In the genomic region with DNA sequence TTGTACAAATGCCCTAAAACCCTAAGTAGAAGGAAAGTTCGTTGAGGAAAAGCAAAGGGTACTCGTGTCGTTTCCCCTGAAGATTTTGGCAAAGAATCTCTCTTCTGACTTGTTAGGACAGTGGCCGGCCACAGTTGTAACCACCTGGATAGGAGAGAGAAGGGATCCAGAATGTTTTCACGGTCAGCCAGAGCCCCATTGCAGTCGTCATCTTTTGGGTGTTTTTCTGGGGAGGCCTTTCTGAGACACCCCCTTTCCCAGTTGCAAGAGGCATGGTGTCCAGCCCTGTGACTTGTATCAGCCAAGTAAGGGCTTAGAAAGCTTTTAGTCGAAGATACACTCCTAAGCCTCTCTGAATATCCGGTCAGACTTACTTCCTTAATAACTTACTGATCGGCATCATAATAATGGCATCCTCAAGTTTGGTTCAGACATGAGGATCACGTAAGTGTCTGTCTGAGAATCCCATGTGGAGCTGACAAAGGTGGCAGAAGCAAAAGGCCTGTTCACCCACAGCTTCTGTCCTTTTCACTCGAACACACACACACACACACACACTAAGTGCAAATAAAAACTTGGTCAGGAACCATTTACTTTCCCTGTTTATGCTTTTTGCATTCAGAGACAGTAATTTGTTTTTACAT, we compare ENCODE assay signal across 8 cellular contexts.
A peak's percentile ranks its signal among the peaks of the same experiment; 100 is the strongest.
DNase-seq lines count a peak whose midpoint lies in the region; ATAC-seq, FAIRE-seq and TF ChIP-seq lines count a peak whose summit lies in the region.

No MANE protein-coding gene starts in this region.

- no peaks in the 10 kb centered on the region for H3K9me3 ChIP-seq in pancreas

- TF ChIP-seq CTCF in coronary artery (IDR thresholded peaks at IDR 0.05) (no peak), nephron (IDR thresholded peaks at IDR 0.05; ENCODE audit: unreplicated experiment in 3 of 3) (no peak), pancreas (IDR thresholded peaks at IDR 0.05) (no peak)

- ATAC-seq in GM21737 (IDR thresholded peaks at IDR 0.05; ENCODE audit: unreplicated experiment) (no peak), HG03097 (IDR thresholded peaks at IDR 0.05; ENCODE audit: low FRiP score, unreplicated experiment) (no peak), pancreas (no peak), HG03469 (IDR thresholded peaks at IDR 0.05; ENCODE audit: unreplicated experiment) (no peak)

- H3K27ac ChIP-seq in coronary artery, result peak overlapping the region; percentile 48 to 56
- no peak overlapping the region for H3K27ac ChIP-seq in pancreas

- no peaks in the 10 kb centered on the region for H3K9me3 Mint-ChIP-seq in nephron

- H3K36me3 Mint-ChIP-seq in nephron (ENCODE audit: low read depth), result peaks cover 8% of the 10 kb centered on the region

- peak overlapping the region; percentile 86 to 98 (median 96) for H3K27ac Mint-ChIP-seq in nephron

- H3K4me3 Mint-ChIP-seq in nephron, result peak overlapping the region; percentile 99 to 100 (median 99)

- WGBS in pancreas, 2 donors, result 62 to 67% methylated on average over 11 of the region's 11 CpGs

- peak overlapping the region; percentile 94 for H3K4me3 ChIP-seq in coronary artery
- peak overlapping the region in 2 of 4 donors; percentile 62 to 76 for H3K4me3 ChIP-seq in pancreas

- H3K4me1 ChIP-seq in pancreas, result no peaks in the 10 kb centered on the region

- DNase-seq in COLO668 (lab: John Stamatoyannopoulos, UW; ENCODE audit: unreplicated experiment) (peak; percentile 15), LHCN-M2 (ENCODE audit: low read depth) (peak; percentile 15), coronary artery (ENCODE audit: low spot score) (no peak), pancreas (no peak)

- H3K27me3 Mint-ChIP-seq in nephron (ENCODE audit: low read depth), result peaks cover 28% of the 10 kb centered on the region

- intact Hi-C loops in pancreas (cut with DNase I), result loop anchor here in 1 of 3 donors (10.0 kb wide), 1 partner anchor 501 kb away; no protein-coding TSS in a partner anchor

- H3K4me1 Mint-ChIP-seq in nephron, result peaks cover 21% of the 10 kb centered on the region

- no peaks in the 10 kb centered on the region for H3K27me3 ChIP-seq in pancreas

- no peaks in the 10 kb centered on the region for H3K36me3 ChIP-seq in pancreas

- FAIRE-seq in pancreas (lab: Jason Lieb, UNC), result no peak

Comparison
In these comparisons a context has a peak if more than half of its experiments do, and no peak if none do; other contexts are left out.
1. DNase-seq: peak in COLO668 (single experiment) and LHCN-M2 (single experiment); none in coronary artery (single experiment) and pancreas (0 of 6).
2. H3K27ac ChIP-seq: peak in coronary artery (2 of 2); none in pancreas (0 of 4).